In the genomic region with DNA sequence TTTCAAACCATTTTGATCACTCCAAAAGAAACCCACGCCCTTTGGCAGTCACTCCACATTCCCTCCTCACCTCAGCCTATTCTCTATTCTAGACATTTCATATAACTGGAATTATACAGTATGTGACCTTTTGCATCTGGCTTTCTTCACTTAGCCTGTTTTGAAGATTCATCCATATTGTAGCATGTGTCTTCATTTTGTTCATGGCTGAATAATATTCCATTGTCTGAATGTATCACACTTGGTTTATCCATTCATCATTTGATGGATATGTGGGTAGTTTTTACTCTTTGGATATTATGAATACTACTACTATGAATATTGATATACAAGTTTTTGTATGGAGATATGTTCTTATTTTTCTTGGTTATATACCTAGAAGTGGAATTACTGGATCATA, we compare ENCODE assay signal across 22 cellular contexts. TPM values are rescaled to one million over a fixed set of nuclear protein-coding genes. Genes with fewer than 3 reads are reported as not detected.
DNase-seq lines count a peak whose midpoint lies in the region; ATAC-seq, FAIRE-seq and TF ChIP-seq lines count a peak whose summit lies in the region.
"Had no signal": no experiment of that assay in that cellular context is flagged by ENCODE, and none has a peak within 500 bp of the region (broad histone marks: within the 10 kb centered on the region; RNA-seq: fewer than 3 reads in every experiment).

No MANE protein-coding gene starts in this region.

- H3K4me2 ChIP-seq in HepG2 (ENCODE audit: low read depth, low read length) (no peak overlapping the region), K562 (ENCODE audit: insufficient read depth, low read length) (no peak overlapping the region)
- H3K4me2 ChIP-seq: BLaER1, GM23338 had no signal

- ATAC-seq in HepG2 (no peak), right lobe of liver (no peak), K562 (no peak), naive B cell (ENCODE audit: low read depth in 2 of 2) (no peak)
- ATAC-seq: GM23338, HCT116 had no signal

- no peaks in the 10 kb centered on the region for H4K20me1 ChIP-seq in HepG2 (ENCODE audit: insufficient read depth, low read length)
- H4K20me1 ChIP-seq in K562 (replicated peaks; ENCODE audit: control insufficient read depth, insufficient read depth, low read length) = no peaks in the 10 kb centered on the region; the same call in 1 of the 2 replicates

- H3K4me3 Mint-ChIP-seq in naive B cell = peak overlapping the region in 2 of 8 donors; percentile 37 to 52
- H3K4me3 Mint-ChIP-seq: B cell; CD4-positive, alpha-beta T cell; GM23338; H9; HFFc6 had no signal

- H3K27me3 Mint-ChIP-seq in naive B cell = no peaks in the 10 kb centered on the region
- H3K27me3 Mint-ChIP-seq: B cell; CD4-positive, alpha-beta T cell had no signal

- no peak for TF ChIP-seq RAD21 in HepG2 (CRISPR knock-in tag; IDR thresholded peaks at IDR 0.05)
- no peak for TF ChIP-seq RAD21 in K562 (CRISPR knock-in tag; conservative IDR thresholded peaks at IDR 0.05 in 1 of 2, IDR thresholded peaks at IDR 0.05 in 1 of 2)

- 45% methylated on average over 1 of the region's 1 CpG for whole genome bisulfite sequencing in HepG2 (ENCODE audit: low lambda C conversion rate)
- WGBS in right lobe of liver (ENCODE audit: insufficient coverage, low coverage, low lambda C conversion rate, missing lambda C conversion rate) = 100% methylated on average over 1 of the region's 1 CpG
- 15% methylated on average over 1 of the region's 1 CpG for WGBS in K562 (ENCODE audit: insufficient coverage, low coverage, missing lambda C conversion rate)
- 92% methylated on average over 1 of the region's 1 CpG for WGBS in suprapubic skin

- POLR2A ChIA-PET in HepG2 (lab: Yijun Ruan, JAX) = no interaction called here
- POLR2A ChIA-PET in K562 (lab: Yijun Ruan, JAX) = no interaction called here

- intact Hi-C loops in HepG2 (cut with micrococcal nuclease; ENCODE audit: unreplicated experiment) = loop anchor here (5.0 kb wide), 1 partner anchor 88 kb away; no protein-coding TSS in a partner anchor
- intact Hi-C loops in right lobe of liver (cut with DNase I) = no loop called here
- intact Hi-C loops in K562 (cut with micrococcal nuclease) = no loop called here

- H3K36me3 Mint-ChIP-seq in naive B cell = peaks cover 0 to 2% of the 10 kb centered on the region in 2 donors

- H3K4me1 Mint-ChIP-seq in naive B cell = peaks cover 9 to 38% (median 23%) of the 10 kb centered on the region in 3 donors

- CTCF ChIA-PET in HepG2 (lab: Yijun Ruan, JAX; ENCODE audit: low intra/inter-chr PET ratio, low total read pairs) = no interaction called here
- CTCF ChIA-PET in K562 (lab: Yijun Ruan, JAX; ENCODE audit: low intra/inter-chr PET ratio) = no interaction called here

- FAIRE-seq in HepG2 (lab: Jason Lieb, UNC) = no peak
- no peak for FAIRE-seq in K562 (lab: Jason Lieb, UNC)
- FAIRE-seq: A204.1, G401.6, GM12892 had no signal

- no peaks in the 10 kb centered on the region for H3K27me3 ChIP-seq in HepG2 (ENCODE audit: control insufficient read depth in 1 of 2, insufficient read depth in 2 of 2, low read length in 2 of 2)
- no peaks in the 10 kb centered on the region for H3K27me3 ChIP-seq in right lobe of liver
- 0 out of 5 replicates have a peak, but pooled peaks cover 0 to 3% of the 10 kb centered on the region in 2 experiments for H3K27me3 ChIP-seq in K562 (ENCODE audit: control insufficient read depth in 2 of 2, insufficient read depth in 2 of 2, low read length in 2 of 2)
- no peaks in the 10 kb centered on the region for H3K27me3 ChIP-seq in suprapubic skin

- H3K9me1 ChIP-seq in K562 (ENCODE audit: control insufficient read depth, insufficient read depth, low read length) = no peaks in the 10 kb centered on the region

- H3K79me2 ChIP-seq in HepG2 (ENCODE audit: insufficient read depth, low read length) = peaks cover 2% of the 10 kb centered on the region
- H3K79me2 ChIP-seq in K562 (ENCODE audit: control insufficient read depth, insufficient read depth, low read length) = peaks cover 3% of the 10 kb centered on the region; the same call in 1 of the 3 replicates

- in situ Hi-C loops in HepG2 (cut with HindIII; ENCODE audit: extremely low pct_ligation_motif_present, low pct_unique_long_range_greater_than_20kb) = no loop called here
- in situ Hi-C loops in K562 (cut with MboI) = no loop called here

- H3K4me1 ChIP-seq in HepG2 (ENCODE audit: insufficient read depth, low read length) (peaks cover 3% of the 10 kb centered on the region; the same call in 1 of the 2 replicates), right lobe of liver (peaks cover 0 to under 1% (median 0%) of the 10 kb centered on the region in 4 donors), K562 (replicated peaks in 1 of 2; ENCODE audit: control insufficient read depth in 2 of 2, insufficient read depth in 2 of 2, low read length in 2 of 2) (peaks cover 0 to 24% of the 10 kb centered on the region in 2 experiments; a peak in 3 of 5 replicates), suprapubic skin (peaks cover 11% of the 10 kb centered on the region)

- H3K36me3 ChIP-seq in HepG2 (replicated peaks in 1 of 2; ENCODE audit: control insufficient read depth in 1 of 2, insufficient read depth in 2 of 2, low read length in 2 of 2) = no peaks in the 10 kb centered on the region
- no peaks in the 10 kb centered on the region for H3K36me3 ChIP-seq in right lobe of liver
- no peaks in the 10 kb centered on the region; the same call in 2 of the 3 replicates for H3K36me3 ChIP-seq in K562 (ENCODE audit: control insufficient read depth, insufficient read depth, low read length)
- no peaks in the 10 kb centered on the region for H3K36me3 ChIP-seq in suprapubic skin
- H3K36me3 ChIP-seq: BLaER1 had no signal

- H3K9me3 ChIP-seq in HepG2 (ENCODE audit: low read length) = no peaks in the 10 kb centered on the region
- H3K9me3 ChIP-seq in right lobe of liver = no peaks in the 10 kb centered on the region
- no peaks in the 10 kb centered on the region for H3K9me3 ChIP-seq in K562 (replicated peaks; ENCODE audit: control insufficient read depth, insufficient read depth, low read depth, low read length)
- H3K9me3 ChIP-seq in suprapubic skin = no peaks in the 10 kb centered on the region
- H3K9me3 ChIP-seq: BLaER1 had no signal

- BruUV-seq in HepG2 (replicated peaks; lab: Mats Ljungman, UMichigan) (no TSS peak), K562 (replicated peaks; lab: Mats Ljungman, UMichigan) (no TSS peak)

- H3K4me3 ChIP-seq in HepG2 (replicated peaks in 1 of 3; ENCODE audit: insufficient read depth in 1 of 3, low read depth in 2 of 3, low read length in 3 of 3) (no peak overlapping the region), right lobe of liver (no peak overlapping the region), K562 (no peak overlapping the region), foreskin fibroblast (ENCODE audit: low read depth in 1 of 2, low read length in 2 of 2) (no peak overlapping the region), suprapubic skin (no peak overlapping the region)
- H3K4me3 ChIP-seq: BLaER1, GM23338 had no signal

- TF ChIP-seq EP300 in HepG2 (IDR thresholded peaks at IDR 0.05; ENCODE audit: low read depth in 2 of 2, low read length in 2 of 2) = no peak
- no peak for TF ChIP-seq EP300 in HepG2 (CRISPR knock-in tag; IDR thresholded peaks at IDR 0.05; ENCODE audit: borderline replicate concordance)
- no peak for TF ChIP-seq EP300 in K562 (IDR thresholded peaks at IDR 0.05; ENCODE audit: low read length)
- no peak for TF ChIP-seq EP300 in suprapubic skin (IDR thresholded peaks at IDR 0.05)

- H3K27ac ChIP-seq in HepG2 (ENCODE audit: extremely low read length, insufficient read depth, low read length) = no peak overlapping the region
- H3K27ac ChIP-seq in right lobe of liver = no peak overlapping the region
- no peak overlapping the region for H3K27ac ChIP-seq in K562 (ENCODE audit: extremely low read depth, low read depth, low read length)
- H3K27ac ChIP-seq in suprapubic skin = no peak overlapping the region
- H3K27ac ChIP-seq: 22Rv1, BLaER1, C4-2B had no signal

- peak overlapping the region in 4 of 6 donors; percentile 73 to 92 (median 84) for H3K27ac Mint-ChIP-seq in naive B cell
- H3K27ac Mint-ChIP-seq: B cell; CD4-positive, alpha-beta T cell; GM23338; H9; HFFc6 had no signal

- peaks cover 0 to 4% (median 0%) of the 10 kb centered on the region in 7 donors for H3K9me3 Mint-ChIP-seq in naive B cell
- H3K9me3 Mint-ChIP-seq: CD4-positive, alpha-beta T cell; CD8-positive, alpha-beta memory T cell; H9; HFFc6 had no signal

- no peak overlapping the region for H2AFZ ChIP-seq in HepG2 (ENCODE audit: low read length)
- H2AFZ ChIP-seq in K562 (ENCODE audit: low read depth, low read length) = no peak overlapping the region
- H2AFZ ChIP-seq: GM23338 had no signal

- DNase-seq in HepG2 (ENCODE audit: low spot score) (no peak), right lobe of liver (no peak), K562 (ENCODE audit: extremely low read depth in 1 of 4, low spot score in 3 of 4) (no peak), naive B cell (no peak), foreskin fibroblast (no peak), NCI-H82 (lab: John Stamatoyannopoulos, UW) (no peak), suprapubic skin (ENCODE audit: low spot score in 2 of 2) (no peak)
- DNase-seq: CD4-positive, alpha-beta T cell; CD8-positive, alpha-beta memory T cell; DMS53; DMS79 treated with DMSO at 0.1 percent for 48 hours; H9; HFFc6 had no signal

- TF ChIP-seq POLR2A in HepG2 (IDR thresholded peaks at IDR 0.05; ENCODE audit: insufficient read depth in 1 of 2, low read depth in 2 of 2, low read length in 2 of 2) (no peak), right lobe of liver (IDR thresholded peaks at IDR 0.05) (no peak), K562 (conservative IDR thresholded peaks at IDR 0.05) (no peak), suprapubic skin (IDR thresholded peaks at IDR 0.05) (no peak)

- H3K9ac ChIP-seq in HepG2 (ENCODE audit: insufficient read depth, low read depth, low read length) (no peak overlapping the region), K562 (ENCODE audit: insufficient read depth in 1 of 2, low read depth in 2 of 2, low read length in 2 of 2) (no peak overlapping the region)
- H3K9ac ChIP-seq: BLaER1 had no signal

- TF ChIP-seq CTCF in HepG2 (CRISPR knock-in tag; IDR thresholded peaks at IDR 0.05) (no peak), right lobe of liver (IDR thresholded peaks at IDR 0.05) (no peak), K562 (IDR thresholded peaks at IDR 0.05 in 2 of 3, conservative IDR thresholded peaks at IDR 0.05 in 1 of 3; ENCODE audit: insufficient read depth in 2 of 3, low read depth in 1 of 3, low read length in 3 of 3) (no peak), foreskin fibroblast (IDR thresholded peaks at IDR 0.05; ENCODE audit: low read depth, low read length) (no peak), suprapubic skin (IDR thresholded peaks at IDR 0.05) (no peak)

RNA-seq across cellular contexts. Expression of gene OTUD1, which starts 3.5 kb away (rescaled TPM):
- 1.2 and 1.3 TPM in 2 replicates for total RNA-seq in HepG2 (2016; rRNA removed; fragmentation: Illumina TruSeq; extraction: Trizol)
- total RNA-seq in HepG2 (2016; cell fraction: cytosol; rRNA removed; fragmentation: Illumina TruSeq; extraction: Trizol; ENCODE audit: low read depth) = 0.10 and 0.18 TPM in 2 replicates
- 1.3 TPM in 2 replicates for total RNA-seq in HepG2 (2016; cell fraction: insoluble cytoplasmic fraction; rRNA removed; fragmentation: Illumina TruSeq; extraction: Trizol)
- total RNA-seq in HepG2 (2016; cell fraction: membrane; rRNA removed; fragmentation: Illumina TruSeq; extraction: Trizol) = 1.00 and 1.5 TPM in 2 replicates
- total RNA-seq in HepG2 (2016; cell fraction: nucleus; rRNA removed; fragmentation: Illumina TruSeq; extraction: Trizol) = 1.8 and 3.3 TPM in 2 replicates
- polyA plus RNA-seq in HepG2 (2011; rRNA removed) = 1.4 and 1.6 TPM in 2 replicates
- polyA plus RNA-seq in HepG2 (2011; cell fraction: cytosol; rRNA removed) = 0.90 and 1.2 TPM in 2 replicates
- polyA plus RNA-seq in HepG2 (2011; cell fraction: nucleus; rRNA removed) = 0.95 and 1.1 TPM in 2 replicates
- polyA plus RNA-seq in HepG2 (2012) = 3.4 and 3.5 TPM in 2 replicates
- polyA plus RNA-seq in HepG2 (2016; cell fraction: cytosol; fragmentation: Illumina TruSeq; extraction: Trizol; ENCODE audit: low read depth) = 0.28 and 0.36 TPM in 2 replicates
- 1.7 and 2.0 TPM in 2 replicates for polyA plus RNA-seq in HepG2 (2016; cell fraction: insoluble cytoplasmic fraction; fragmentation: Illumina TruSeq; extraction: Trizol; ENCODE audit: low read depth)
- polyA plus RNA-seq in HepG2 (2016; cell fraction: membrane; fragmentation: Illumina TruSeq; extraction: Trizol; ENCODE audit: low read depth) = 0.70 and 1.1 TPM in 2 replicates
- polyA plus RNA-seq in HepG2 (2016; cell fraction: nucleus; fragmentation: Illumina TruSeq; extraction: Trizol; ENCODE audit: insufficient read depth, low read depth) = 2.5 TPM in 2 replicates
- polyA minus RNA-seq in HepG2 (2011; rRNA and poly(A)+ RNA removed; ENCODE audit: low replicate concordance) = 1.9 and 5.2 TPM in 2 replicates
- polyA minus RNA-seq in HepG2 (2011; cell fraction: cytosol; rRNA and poly(A)+ RNA removed) = 1.5 and 1.7 TPM in 2 replicates
- 2.8 and 3.7 TPM in 2 replicates for polyA minus RNA-seq in HepG2 (2011; cell fraction: nucleus; rRNA and poly(A)+ RNA removed)
- total RNA-seq in right lobe of liver = 1 to 10 TPM; 3.2 to 6.4 (median 4.5) TPM
- 0.58 and 1.4 TPM in 2 replicates for total RNA-seq in K562 (2011; cell fraction: chromatin; rRNA removed; ENCODE audit: low replicate concordance)
- total RNA-seq in K562 (2011; cell fraction: nucleolus; rRNA removed) = 0.83 and 0.92 TPM in 2 replicates
- 1.2 TPM in 2 replicates for total RNA-seq in K562 (2011; cell fraction: nucleoplasm; rRNA removed)
- 0.94 and 1.0 TPM in 2 replicates for total RNA-seq in K562 (2014; rRNA removed)
- 1.1 and 1.2 TPM in 2 replicates for total RNA-seq in K562 (2014; rRNA removed; fragmentation: Illumina TruSeq; extraction: Trizol)
- total RNA-seq in K562 (2015; rRNA removed; fragmentation: Illumina TruSeq; extraction: Trizol) = 0.76 and 0.94 TPM in 2 replicates
- 1.8 and 2.0 TPM in 2 replicates for total RNA-seq in K562 (2021)
- polyA plus RNA-seq in K562 (2011; rRNA removed) = 0.43 and 0.49 TPM in 2 replicates
- polyA plus RNA-seq in K562 (2011; cell fraction: cytosol; rRNA removed) = 0.21 and 0.38 TPM in 2 replicates
- polyA plus RNA-seq in K562 (2011; cell fraction: nucleus; rRNA removed) = 0.30 and 0.60 TPM in 2 replicates
- 0.95 and 2.5 TPM in 2 replicates for polyA plus RNA-seq in K562 (2012)
- 0.45 and 0.62 TPM in 2 replicates for polyA plus RNA-seq in K562 (2014; fragmentation: Illumina TruSeq; extraction: Trizol)
- polyA plus RNA-seq in K562 (2014; fragmentation: Nextera tagmentation; extraction: Ambion mirVana) = under 1 TPM; 0.29 to 0.31 TPM
- 0.49 and 0.94 TPM in 2 replicates for polyA plus RNA-seq in K562 (2014; rRNA removed)
- 0.93 and 0.98 TPM in 2 replicates for polyA minus RNA-seq in K562 (2011; rRNA and poly(A)+ RNA removed)
- polyA minus RNA-seq in K562 (2011; cell fraction: cytosol; rRNA and poly(A)+ RNA removed) = 0.67 and 0.82 TPM in 2 replicates
- polyA minus RNA-seq in K562 (2011; cell fraction: nucleus; rRNA and poly(A)+ RNA removed) = 0.67 and 1.00 TPM in 2 replicates
- 10 to 100 TPM; 31.7 to 82.8 (median 59.0) TPM for polyA plus RNA-seq in naive B cell (ENCODE audit: low read depth in 6 of 6)
- total RNA-seq in suprapubic skin = 10 to 100 TPM; 23.1 to 34.9 (median 26.0) TPM
